13 cellular contexts compared by ENCODE assay signal in the genomic region with DNA sequence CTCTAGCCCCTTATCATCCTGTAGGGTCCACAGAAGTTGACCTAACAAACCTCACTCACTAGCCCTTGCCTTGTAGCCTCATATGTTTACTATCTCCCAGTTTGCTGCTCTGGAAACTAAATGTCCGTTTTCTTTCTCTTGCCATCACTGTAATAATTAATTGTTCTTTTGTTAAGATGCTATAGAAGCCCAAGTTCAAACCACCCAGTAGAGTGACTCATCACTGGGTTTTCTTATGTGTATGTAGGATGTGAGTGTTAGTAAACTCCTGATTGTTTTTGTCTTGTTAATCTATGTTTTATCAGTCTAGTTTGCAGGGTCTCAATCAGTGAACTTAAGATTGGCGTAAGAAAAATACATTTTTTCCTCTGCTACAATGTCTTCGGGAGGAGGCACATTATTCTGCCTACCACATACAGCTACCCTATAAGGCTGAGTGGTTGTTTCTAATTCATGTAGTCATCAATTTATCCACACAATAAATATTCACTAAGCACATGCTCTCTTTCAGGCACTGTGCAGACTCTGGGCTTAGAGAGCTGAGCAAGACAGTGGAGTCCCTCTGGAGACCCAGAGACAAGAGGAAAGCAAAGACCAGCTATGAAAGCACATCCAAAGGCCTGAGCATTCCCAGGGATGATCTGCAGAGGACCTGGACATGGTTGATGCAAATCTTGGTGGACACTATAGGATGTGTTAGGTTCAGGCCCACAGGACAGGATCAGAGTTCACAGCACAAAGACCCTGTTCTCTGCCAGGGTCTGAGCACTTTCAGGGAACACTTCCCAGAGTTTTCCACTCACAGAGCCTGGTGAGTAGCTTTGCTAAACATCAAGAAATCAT.
A peak's percentile ranks its signal among the peaks of the same experiment; 100 is the strongest.
DNase-seq lines count a peak whose midpoint lies in the region; ATAC-seq and TF ChIP-seq lines count a peak whose summit lies in the region.
"Had no signal": no experiment of that assay in that cellular context is flagged by ENCODE, and none has a peak within 500 bp of the region (broad histone marks: within the 10 kb centered on the region; RNA-seq: fewer than 3 reads in every experiment).

No MANE protein-coding gene starts in this region.

- peak overlapping the region; percentile 55 for H4K91ac ChIP-seq in trophoblast cell (ENCODE audit: low read depth, low read length)

- H2BK120ac ChIP-seq in trophoblast cell (ENCODE audit: insufficient read depth, low read length, poor library complexity): no peak overlapping the region

- H3K9me3 ChIP-seq in trophoblast cell (ENCODE audit: insufficient read depth, low read depth, low read length): no peaks in the 10 kb centered on the region
- H3K9me3 ChIP-seq in MM.1S (replicated peaks; ENCODE audit: insufficient read depth, low read length): no peaks in the 10 kb centered on the region
- H3K9me3 ChIP-seq: neutrophil had no signal

- no peak overlapping the region for H2BK5ac ChIP-seq in trophoblast cell (ENCODE audit: low read depth, low read length, poor library complexity)

- H2AK5ac ChIP-seq in trophoblast cell (ENCODE audit: low read length): no peak overlapping the region

- H3K9me2 ChIP-seq in MM.1S (replicated peaks; ENCODE audit: insufficient read depth, low read length): no peaks in the 10 kb centered on the region

- H3K14ac ChIP-seq in trophoblast cell (ENCODE audit: low read length): no peak overlapping the region

- H2BK12ac ChIP-seq in trophoblast cell (ENCODE audit: low read length): peak overlapping the region; percentile 5

- no peaks in the 10 kb centered on the region for H3K27me3 ChIP-seq in trophoblast cell (ENCODE audit: insufficient read depth, low read length)
- no peaks in the 10 kb centered on the region for H3K27me3 ChIP-seq in MM.1S (replicated peaks; ENCODE audit: insufficient read depth, low read length)
- H3K27me3 ChIP-seq: BLaER1 treated with 17β-estradiol and CSF1 and Interleukin-3, amounts not matched to agents 10 nM and 100 nM; brain microvascular endothelial cell; neutrophil had no signal

- no peak overlapping the region for H3K18ac ChIP-seq in trophoblast cell (ENCODE audit: low read length)

- no peak overlapping the region for H3K4ac ChIP-seq in trophoblast cell (ENCODE audit: low read depth, low read length)

- no peak overlapping the region for H3K4me3 ChIP-seq in fibroblast of pulmonary artery (replicated peaks; ENCODE audit: low read depth, low read length)
- no peak overlapping the region for H3K4me3 ChIP-seq in trophoblast cell (ENCODE audit: low read depth, low read length)
- H3K4me3 ChIP-seq in MM.1S (ENCODE audit: low read length): no peak overlapping the region
- H3K4me3 ChIP-seq: BLaER1 treated with 17β-estradiol and CSF1 and Interleukin-3, amounts not matched to agents 10 nM and 100 nM had no signal

- H3K79me1 ChIP-seq in trophoblast cell (ENCODE audit: low read length): peaks cover 3% of the 10 kb centered on the region

- peaks cover 2 to 8% of the 10 kb centered on the region in 2 experiments for H3K4me1 ChIP-seq in trophoblast cell (ENCODE audit: control insufficient read depth in 1 of 2, insufficient read depth in 2 of 2, low read length in 2 of 2)
- 0 out of 2 replicates have a peak, but pooled peaks cover 6% of the 10 kb centered on the region for H3K4me1 ChIP-seq in MM.1S (ENCODE audit: low read length)

- H3K36me3 ChIP-seq in trophoblast cell (ENCODE audit: control insufficient read depth in 1 of 2, insufficient read depth in 2 of 2, low read length in 2 of 2): no peaks in the 10 kb centered on the region
- H3K36me3 ChIP-seq in MM.1S (replicated peaks; ENCODE audit: insufficient read depth, low read length): no peaks in the 10 kb centered on the region
- H3K36me3 ChIP-seq: BLaER1 treated with 17β-estradiol and CSF1 and Interleukin-3, amounts not matched to agents 10 nM and 100 nM; brain microvascular endothelial cell; neutrophil had no signal

- H3K27ac ChIP-seq in trophoblast cell (ENCODE audit: low read depth, low read length) (no peak overlapping the region), MM.1S (ENCODE audit: low read length) (no peak overlapping the region)
- H3K27ac ChIP-seq: BLaER1 treated with 17β-estradiol and CSF1 and Interleukin-3, amounts not matched to agents 10 nM and 100 nM; brain microvascular endothelial cell; neutrophil had no signal

- H3K23ac ChIP-seq in trophoblast cell (ENCODE audit: low read length): no peak overlapping the region

- no CpG with 5 or more reads among the region's 3 CpGs for WGBS in trophoblast cell (ENCODE audit: extremely low coverage, insufficient coverage, insufficient read length)

- H3K4me2 ChIP-seq in trophoblast cell (ENCODE audit: low read length) (no peak overlapping the region), MM.1S (ENCODE audit: low read depth, low read length) (no peak overlapping the region)
- H3K4me2 ChIP-seq: BLaER1 treated with 17β-estradiol and CSF1 and Interleukin-3, amounts not matched to agents 10 nM and 100 nM had no signal

- H4K20me1 ChIP-seq in MM.1S (ENCODE audit: insufficient read depth, low read length): no peaks in the 10 kb centered on the region
- H4K20me1 ChIP-seq: BLaER1 treated with 17β-estradiol and CSF1 and Interleukin-3, amounts not matched to agents 10 nM and 100 nM had no signal

- no peak overlapping the region for H2AFZ ChIP-seq in trophoblast cell (ENCODE audit: insufficient read depth, low read length, poor library complexity)
- H2AFZ ChIP-seq in MM.1S (ENCODE audit: low read length): no peak overlapping the region

- DNase-seq in Daoy (ENCODE audit: low read depth) (peak; percentile 8), fibroblast of pulmonary artery (ENCODE audit: low read depth) (peak; percentile 72), trophoblast cell (no peak), HPDE6-E6E7 (ENCODE audit: extremely low spot score) (no peak), MM.1S (no peak)
- DNase-seq: activated T-cell treated with anti-CD3 and anti-CD28 coated beads, Interleukin-2, amount 50 U/mL, for 24 hours; brain microvascular endothelial cell; NCI-H2171 had no signal

- TF ChIP-seq CTCF in fibroblast of pulmonary artery (IDR thresholded peaks at IDR 0.05; ENCODE audit: low read length, missing control alignments) (no peak), MM.1S (IDR thresholded peaks at IDR 0.05; ENCODE audit: low read length) (no peak)

- H4K12ac ChIP-seq in trophoblast cell (ENCODE audit: low read depth, low read length): no peak overlapping the region

- no peak overlapping the region for H3K9ac ChIP-seq in trophoblast cell (ENCODE audit: low read length)
- H3K9ac ChIP-seq in MM.1S (ENCODE audit: low read length): no peak overlapping the region
- H3K9ac ChIP-seq: BLaER1 treated with 17β-estradiol and CSF1 and Interleukin-3, amounts not matched to agents 10 nM and 100 nM had no signal

- H3F3A ChIP-seq in MM.1S (ENCODE audit: insufficient read depth, low read length): no peaks in the 10 kb centered on the region

- ATAC-seq in SK-N-SH treated with all-trans-retinoic acid at 6 μM for 48 hours: peak; percentile 33
- no peak for ATAC-seq in HG03460 (IDR thresholded peaks at IDR 0.05; ENCODE audit: unreplicated experiment)
- ATAC-seq in HG03095 (IDR thresholded peaks at IDR 0.05; ENCODE audit: unreplicated experiment): no peak

- no peak overlapping the region for H4K8ac ChIP-seq in trophoblast cell (ENCODE audit: low read depth, low read length)

- H3K79me2 ChIP-seq in trophoblast cell (ENCODE audit: control insufficient read depth, insufficient read depth, low read length, poor library complexity) (no peaks in the 10 kb centered on the region), MM.1S (ENCODE audit: low read length) (no peaks in the 10 kb centered on the region)

TF ChIP-seq in SK-N-SH treated with all-trans-retinoic acid at 6 μM for 48 hours, 23 proteins besides CTCF, POLR2A, EP300 and RAD21:
- TF ChIP-seq ISL1 (CRISPR knock-in tag; IDR thresholded peaks at IDR 0.05): no peak
- TF ChIP-seq GLIS3 (CRISPR knock-in tag; IDR thresholded peaks at IDR 0.05): no peak

Comparison
In these comparisons a context has a peak if more than half of its experiments do, and no peak if none do; other contexts are left out.
1. DNase-seq: peak in Daoy (single experiment) and fibroblast of pulmonary artery (single experiment); none in trophoblast cell (0 of 2), HPDE6-E6E7 (single experiment) and MM.1S (single experiment).